ENCODE assay signal across 20 cellular contexts in the genomic region with DNA sequence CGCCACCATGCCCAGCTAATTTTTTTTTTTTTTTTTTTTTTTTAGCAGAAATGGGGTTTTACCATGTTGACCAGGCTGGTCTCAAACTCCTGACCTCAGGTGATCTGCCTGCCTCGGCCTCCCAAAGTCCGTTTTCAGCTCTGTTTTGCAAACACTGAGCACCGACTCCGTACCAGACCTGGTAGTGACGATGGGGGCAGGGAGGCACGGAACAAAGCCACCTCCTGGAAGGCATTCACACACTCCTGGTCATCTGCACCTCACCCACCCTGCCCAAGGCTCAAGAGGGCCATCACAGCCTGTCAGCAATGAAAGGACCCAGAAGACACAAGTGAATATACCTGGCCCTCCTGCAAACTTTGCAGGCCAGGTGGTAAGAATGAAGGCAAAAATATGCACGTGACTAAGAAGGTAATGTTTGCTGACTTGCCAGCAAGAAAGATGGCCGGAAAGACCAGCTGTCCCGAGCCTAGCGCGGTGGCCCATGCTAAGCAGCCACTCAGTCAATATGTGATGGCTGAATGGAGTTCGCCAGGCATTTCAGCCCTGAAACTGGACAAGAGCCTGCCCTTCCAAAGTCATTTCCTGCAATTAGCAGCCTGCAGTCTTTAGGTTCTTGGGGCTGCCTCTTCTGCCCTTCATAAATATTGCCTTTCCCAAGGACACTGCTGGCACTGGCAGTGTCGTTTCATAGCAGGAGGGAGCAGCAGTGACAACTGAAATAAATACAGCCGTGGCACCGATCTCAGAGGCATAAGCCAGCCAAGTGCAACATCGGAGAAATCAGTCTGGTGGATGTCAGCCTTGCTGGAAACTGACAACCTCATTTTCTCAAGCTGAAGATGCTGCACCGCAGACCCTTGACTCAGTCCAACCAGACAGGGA.
"Had no signal": no experiment of that assay in that cellular context is flagged by ENCODE, and none has a peak within 500 bp of the region (broad histone marks: within the 10 kb centered on the region; RNA-seq: fewer than 3 reads in every experiment).

No MANE protein-coding gene starts in this region.

- H3K27ac ChIP-seq: gastroesophageal sphincter, neural progenitor cell, stomach, testis, upper lobe of left lung had no signal

- ATAC-seq: activated CD4-positive, CD25-positive, alpha-beta regulatory T cell treated with anti-CD3 and anti-CD28 coated beads, Interleukin-2, amount 50 U/mL, for 24 hours; activated CD8-positive, alpha-beta memory T cell treated with anti-CD3 and anti-CD28 coated beads, Interleukin-2, amount 10 ng/mL, durations not matched to agents 7 days and 5 days; activated naive CD8-positive, alpha-beta T cell treated with anti-CD3 and anti-CD28 coated beads, Interleukin-2, amount 50 U/mL, for 24 hours; gastroesophageal sphincter had no signal

- H3K4me3 ChIP-seq: dorsolateral prefrontal cortex, gastroesophageal sphincter, neural progenitor cell, stomach, testis, upper lobe of left lung had no signal

- FAIRE-seq: astrocyte, islet of Langerhans had no signal

- H3K27me3 ChIP-seq: neural progenitor cell, testis, upper lobe of left lung had no signal

- H3K36me3 ChIP-seq: neural progenitor cell had no signal

- H3K4me1 ChIP-seq: gastroesophageal sphincter, neural progenitor cell, upper lobe of left lung had no signal

- H3K9me3 ChIP-seq: gastroesophageal sphincter, stomach, testis, upper lobe of left lung had no signal

- DNase-seq: activated CD8-positive, alpha-beta memory T cell treated with anti-CD3 and anti-CD28 coated beads, Interleukin-2, amount 10 ng/mL, durations not matched to agents 7 days and 5 days; activated naive CD4-positive, alpha-beta T cell treated with anti-CD3 and anti-CD28 coated beads for 36 hours; activated naive CD8-positive, alpha-beta T cell treated with anti-CD3 and anti-CD28 coated beads, Interleukin-2, amount 50 U/mL, for 24 hours; activated T-cell treated with anti-CD3 and anti-CD28 coated beads, Interleukin-2, amount 50 U/mL, for 1 hour; dorsolateral prefrontal cortex; endodermal cell; mammary epithelial cell; naive B cell; retina; stimulated activated CD4-positive, alpha-beta T cell treated with anti-CD3 and anti-CD28 coated beads, Interleukin-12 subunit alpha, Interleukin-12 subunit beta, amount 100 ng/mL, for 4 hours; stimulated activated CD4-positive, alpha-beta T cell treated with anti-CD3 and anti-CD28 coated beads, Interleukin-2, amount 100 ng/mL, for 24 hours; stomach; T-helper 9 cell; testis; upper lobe of left lung had no signal
